ENCODE assay signal across 7 cellular contexts in the genomic region with DNA sequence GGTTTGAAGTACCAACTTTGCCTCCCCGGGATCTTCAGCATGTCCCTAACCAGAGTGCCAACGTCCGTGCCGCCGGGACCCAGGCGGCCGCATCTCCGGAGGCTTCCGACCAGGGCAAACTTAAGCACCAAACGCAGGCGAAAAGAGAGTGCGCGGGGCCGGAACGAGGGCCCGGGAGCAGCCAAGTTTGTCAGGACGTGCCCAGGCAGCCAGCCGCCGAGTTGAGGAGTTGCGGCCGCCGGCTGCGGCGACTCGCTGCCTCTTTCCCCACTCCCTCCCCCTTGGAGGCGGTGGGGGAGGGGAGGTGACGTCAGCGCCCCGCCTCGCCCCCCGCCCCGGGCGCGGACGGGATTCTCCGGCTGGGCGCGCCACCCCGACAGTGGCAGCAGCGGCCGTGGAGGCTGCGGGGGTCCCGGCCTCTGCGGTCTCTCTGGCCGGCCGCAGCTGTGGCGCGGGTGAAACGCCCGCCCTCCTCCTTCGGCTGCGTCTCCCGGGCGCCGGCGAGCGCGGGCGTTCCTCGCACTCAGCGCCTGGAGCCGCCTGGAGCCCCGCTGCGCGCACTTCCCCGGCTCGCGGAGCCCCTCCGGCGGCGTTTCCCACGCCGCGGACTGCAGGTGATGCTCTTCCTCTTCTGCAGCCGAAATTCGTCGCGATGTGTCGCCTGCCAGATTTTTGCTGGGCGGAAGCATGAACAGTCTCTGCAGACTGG. TPM values are rescaled to one million over a fixed set of nuclear protein-coding genes. Genes with fewer than 3 reads are reported as not detected.
DNase-seq lines count a peak whose midpoint lies in the region; ATAC-seq, FAIRE-seq and TF ChIP-seq lines count a peak whose summit lies in the region.

No MANE protein-coding gene starts in this region.

- no peaks in the 10 kb centered on the region for H3K9me1 ChIP-seq in K562 (ENCODE audit: control insufficient read depth, insufficient read depth, low read length)

- H3K4me3 ChIP-seq in K562 (peak overlapping the region; percentile 58), iPS-18c (ENCODE audit: insufficient read depth, low read depth, low read length) (peak overlapping the region; percentile 90), skeletal muscle cell (ENCODE audit: low read depth, low read length) (peak overlapping the region; percentile 89)

- H3K4me1 ChIP-seq in K562 (replicated peaks in 1 of 2; ENCODE audit: control insufficient read depth in 2 of 2, insufficient read depth in 2 of 2, low read length in 2 of 2), result peaks cover 15 to 39% of the 10 kb centered on the region in 2 experiments; a peak in 4 of 5 replicates

- peak; percentile 31 for DNase-seq in GM20000 (ENCODE audit: low spot score)
- DNase-seq in NCI-H2196 (lab: John Stamatoyannopoulos, UW; ENCODE audit: unreplicated experiment), result peak; percentile 49
- peak; percentile 70 to 85 (median 80) for DNase-seq in K562 (ENCODE audit: extremely low read depth in 1 of 4, low spot score in 3 of 4)
- no peak for DNase-seq in skeletal muscle cell (ENCODE audit: low read depth)
- DNase-seq in NCI-H2171 (lab: John Stamatoyannopoulos, UW), result no peak

- peak overlapping the region; percentile 79 for H3K4me2 ChIP-seq in K562 (ENCODE audit: insufficient read depth, low read length)

- no peaks in the 10 kb centered on the region for H3K36me3 ChIP-seq in K562 (ENCODE audit: control insufficient read depth, insufficient read depth, low read length)

- H3K9me3 ChIP-seq in K562 (replicated peaks; ENCODE audit: control insufficient read depth, insufficient read depth, low read depth, low read length) (no peaks in the 10 kb centered on the region), iPS-18c (ENCODE audit: control insufficient read depth, insufficient read depth, low read length) (no peaks in the 10 kb centered on the region)

- peak overlapping the region; percentile 4 to 89; a peak in 3 of 4 replicates for H3K9ac ChIP-seq in K562 (ENCODE audit: insufficient read depth in 1 of 2, low read depth in 2 of 2, low read length in 2 of 2)

- H4K20me1 ChIP-seq in K562 (replicated peaks; ENCODE audit: control insufficient read depth, insufficient read depth, low read length), result no peaks in the 10 kb centered on the region

- in situ Hi-C loops in K562 (cut with MboI), result loop anchor here (10.0 kb wide), 1 partner anchor 828 kb away; no protein-coding TSS in a partner anchor

- intact Hi-C loops in K562 (cut with micrococcal nuclease), result loop anchor here (2.0 to 10.0 kb wide), 7 partner anchors 116 to 878 kb away; no protein-coding TSS in a partner anchor

- TF ChIP-seq CTCF in GM20000 (IDR thresholded peaks at IDR 0.05; ENCODE audit: extremely low read depth, missing control alignments), result no peak
- TF ChIP-seq CTCF in K562 (IDR thresholded peaks at IDR 0.05 in 2 of 3, conservative IDR thresholded peaks at IDR 0.05 in 1 of 3; ENCODE audit: insufficient read depth in 2 of 3, low read depth in 1 of 3, low read length in 3 of 3), result peak in 1 of 3 experiments; percentile 33; a peak in 2 of 6 replicates

- H3K27ac ChIP-seq in K562 (ENCODE audit: extremely low read depth, low read depth, low read length), result no peak overlapping the region

- BruUV-seq in K562 (replicated peaks; lab: Mats Ljungman, UMichigan), result no TSS peak

- WGBS in K562 (ENCODE audit: insufficient coverage, low coverage, missing lambda C conversion rate), result 2% methylated on average over 30 of the region's 80 CpGs

- TF ChIP-seq POLR2A in K562 (conservative IDR thresholded peaks at IDR 0.05), result no peak

- H2AFZ ChIP-seq in K562 (ENCODE audit: low read depth, low read length), result peak overlapping the region; percentile 86

- FAIRE-seq in K562 (lab: Jason Lieb, UNC), result peak; percentile 56

- peaks cover 11 to 34% of the 10 kb centered on the region in 2 experiments; a peak in 4 of 5 replicates for H3K27me3 ChIP-seq in K562 (ENCODE audit: control insufficient read depth in 2 of 2, insufficient read depth in 2 of 2, low read length in 2 of 2)

- ATAC-seq in K562 (peak; percentile 37), GM19467 (IDR thresholded peaks at IDR 0.05; ENCODE audit: unreplicated experiment) (no peak)

- CTCF ChIA-PET in K562 (lab: Yijun Ruan, JAX; ENCODE audit: low intra/inter-chr PET ratio), result interaction anchor here (0.6 kb wide), 1 partner anchor 159 kb away, joined by 3 read pairs; no protein-coding TSS in a partner anchor

- peaks cover 8% of the 10 kb centered on the region; the same call in 2 of the 3 replicates for H3K79me2 ChIP-seq in K562 (ENCODE audit: control insufficient read depth, insufficient read depth, low read length)

- peak; percentile 55 for TF ChIP-seq RAD21 in K562 (CRISPR knock-in tag; conservative IDR thresholded peaks at IDR 0.05 in 1 of 2, IDR thresholded peaks at IDR 0.05 in 1 of 2)

- POLR2A ChIA-PET in K562 (lab: Yijun Ruan, JAX), result no interaction called here

- TF ChIP-seq EP300 in K562 (IDR thresholded peaks at IDR 0.05; ENCODE audit: low read length), result no peak

TF ChIP-seq in K562, 482 proteins besides CTCF, POLR2A, EP300 and RAD21 (continues in another document):
- TF ChIP-seq ETV6 (IDR thresholded peaks at IDR 0.05; ENCODE audit: borderline replicate concordance in 1 of 2, low read depth in 2 of 2, low read length in 1 of 2), result no peak
- TF ChIP-seq ETV6 (CRISPR knock-in tag; IDR thresholded peaks at IDR 0.05; ENCODE audit: borderline replicate concordance), result no peak
- TF ChIP-seq, protein P1, sequence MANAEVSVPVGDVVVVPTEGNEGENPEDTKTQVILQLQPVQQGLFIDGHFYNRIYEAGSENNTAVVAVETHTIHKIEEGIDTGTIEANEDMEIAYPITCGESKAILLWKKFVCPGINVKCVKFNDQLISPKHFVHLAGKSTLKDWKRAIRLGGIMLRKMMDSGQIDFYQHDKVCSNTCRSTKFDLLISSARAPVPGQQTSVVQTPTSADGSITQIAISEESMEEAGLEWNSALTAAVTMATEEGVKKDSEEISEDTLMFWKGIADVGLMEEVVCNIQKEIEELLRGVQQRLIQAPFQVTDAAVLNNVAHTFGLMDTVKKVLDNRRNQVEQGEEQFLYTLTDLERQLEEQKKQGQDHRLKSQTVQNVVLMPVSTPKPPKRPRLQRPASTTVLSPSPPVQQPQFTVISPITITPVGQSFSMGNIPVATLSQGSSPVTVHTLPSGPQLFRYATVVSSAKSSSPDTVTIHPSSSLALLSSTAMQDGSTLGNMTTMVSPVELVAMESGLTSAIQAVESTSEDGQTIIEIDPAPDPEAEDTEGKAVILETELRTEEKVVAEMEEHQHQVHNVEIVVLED (CRISPR knock-in tag; IDR thresholded peaks at IDR 0.05), result no peak
- TF ChIP-seq ZNF140 (CRISPR knock-in tag; IDR thresholded peaks at IDR 0.05), result no peak
- no peak for TF ChIP-seq RUNX1 (IDR thresholded peaks at IDR 0.05; ENCODE audit: low read depth)
- TF ChIP-seq, protein P2, sequence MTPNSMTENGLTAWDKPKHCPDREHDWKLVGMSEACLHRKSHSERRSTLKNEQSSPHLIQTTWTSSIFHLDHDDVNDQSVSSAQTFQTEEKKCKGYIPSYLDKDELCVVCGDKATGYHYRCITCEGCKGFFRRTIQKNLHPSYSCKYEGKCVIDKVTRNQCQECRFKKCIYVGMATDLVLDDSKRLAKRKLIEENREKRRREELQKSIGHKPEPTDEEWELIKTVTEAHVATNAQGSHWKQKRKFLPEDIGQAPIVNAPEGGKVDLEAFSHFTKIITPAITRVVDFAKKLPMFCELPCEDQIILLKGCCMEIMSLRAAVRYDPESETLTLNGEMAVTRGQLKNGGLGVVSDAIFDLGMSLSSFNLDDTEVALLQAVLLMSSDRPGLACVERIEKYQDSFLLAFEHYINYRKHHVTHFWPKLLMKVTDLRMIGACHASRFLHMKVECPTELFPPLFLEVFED (CRISPR knock-in tag; conservative IDR thresholded peaks at IDR 0.05), result no peak
- no peak for TF ChIP-seq NFE2 (IDR thresholded peaks at IDR 0.05; ENCODE audit: low read depth)
- no peak for TF ChIP-seq ZBTB8A (IDR thresholded peaks at IDR 0.05; ENCODE audit: partially characterized antibody)
- no peak for TF ChIP-seq FOXA1 (IDR thresholded peaks at IDR 0.05; ENCODE audit: borderline replicate concordance)
- TF ChIP-seq ZFX (CRISPR knock-in tag; IDR thresholded peaks at IDR 0.05), result peak; percentile 68
- TF ChIP-seq, protein P3, sequence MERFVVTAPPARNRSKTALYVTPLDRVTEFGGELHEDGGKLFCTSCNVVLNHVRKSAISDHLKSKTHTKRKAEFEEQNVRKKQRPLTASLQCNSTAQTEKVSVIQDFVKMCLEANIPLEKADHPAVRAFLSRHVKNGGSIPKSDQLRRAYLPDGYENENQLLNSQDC (CRISPR knock-in tag; IDR thresholded peaks at IDR 0.05), result no peak
- TF ChIP-seq TCFL5 (CRISPR knock-in tag; conservative IDR thresholded peaks at IDR 0.05), result no peak
- TF ChIP-seq RBBP5 (IDR thresholded peaks at IDR 0.05; ENCODE audit: borderline replicate concordance, insufficient read depth, low read length, poor library complexity, severe bottlenecking), result peak; percentile 53
- no peak for TF ChIP-seq ZNF134 (CRISPR knock-in tag; conservative IDR thresholded peaks at IDR 0.05)
- TF ChIP-seq SP2 (IDR thresholded peaks at IDR 0.05; ENCODE audit: extremely low read depth, low read depth, low read length, poor library complexity, severe bottlenecking), result no peak
- TF ChIP-seq, protein P4, sequence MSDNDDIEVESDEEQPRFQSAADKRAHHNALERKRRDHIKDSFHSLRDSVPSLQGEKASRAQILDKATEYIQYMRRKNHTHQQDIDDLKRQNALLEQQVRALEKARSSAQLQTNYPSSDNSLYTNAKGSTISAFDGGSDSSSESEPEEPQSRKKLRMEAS (CRISPR knock-in tag; IDR thresholded peaks at IDR 0.05), result no peak
- TF ChIP-seq SMAD3 (CRISPR knock-in tag; conservative IDR thresholded peaks at IDR 0.05), result no peak

RNA-seq across cellular contexts. Expression of a gene that starts 2.9 kb away (rescaled TPM):
- total RNA-seq in K562 (2011; cell fraction: chromatin; rRNA removed; ENCODE audit: low replicate concordance), result 34.3 and 56.3 TPM in 2 replicates
- 21.5 and 28.3 TPM in 2 replicates for total RNA-seq in K562 (2011; cell fraction: nucleolus; rRNA removed)
- 26.8 and 46.9 TPM in 2 replicates for total RNA-seq in K562 (2011; cell fraction: nucleoplasm; rRNA removed)
- total RNA-seq in K562 (2014; rRNA removed) (22.8 and 23.3 TPM in 2 replicates), K562 (2014; rRNA removed; fragmentation: Illumina TruSeq; extraction: Trizol) (21.4 and 25.5 TPM in 2 replicates), K562 (2015; rRNA removed; fragmentation: Illumina TruSeq; extraction: Trizol) (36.0 and 38.4 TPM in 2 replicates), K562 (2021) (30.0 and 31.4 TPM in 2 replicates)
- polyA plus RNA-seq in K562 (2011; rRNA removed) (12.2 and 13.9 TPM in 2 replicates), K562 (2014; fragmentation: Illumina TruSeq; extraction: Trizol) (19.3 and 24.9 TPM in 2 replicates), K562 (2014; fragmentation: Nextera tagmentation; extraction: Ambion mirVana) (1 to 10 TPM; 6.0 to 8.3 TPM), K562 (2014; rRNA removed) (9.3 and 12.2 TPM in 2 replicates)
- polyA plus RNA-seq in K562 (2011; cell fraction: cytosol; rRNA removed), result 11.8 and 14.6 TPM in 2 replicates
- polyA plus RNA-seq in K562 (2011; cell fraction: nucleus; rRNA removed), result 18.0 and 35.1 TPM in 2 replicates
- 14.4 and 20.2 TPM in 2 replicates for polyA plus RNA-seq in K562 (2012)
- 100 and 106 TPM in 2 replicates for polyA minus RNA-seq in K562 (2011; rRNA and poly(A)+ RNA removed)
- 40.0 and 46.9 TPM in 2 replicates for polyA minus RNA-seq in K562 (2011; cell fraction: cytosol; rRNA and poly(A)+ RNA removed)
- polyA minus RNA-seq in K562 (2011; cell fraction: nucleus; rRNA and poly(A)+ RNA removed), result 23.8 and 27.2 TPM in 2 replicates

Comparison
In these comparisons a context has a peak if more than half of its experiments do, and no peak if none do; other contexts are left out.
1. DNase-seq: peak in GM20000 (single experiment), NCI-H2196 (single experiment) and K562 (4 of 4); none in skeletal muscle cell (single experiment) and NCI-H2171 (single experiment).
2. Peak in every context shown above with its lines, with median percentiles within 50 percentile points of each other: H3K4me3 ChIP-seq.